ENCODE assay signal across 29 cellular contexts in the genomic region with DNA sequence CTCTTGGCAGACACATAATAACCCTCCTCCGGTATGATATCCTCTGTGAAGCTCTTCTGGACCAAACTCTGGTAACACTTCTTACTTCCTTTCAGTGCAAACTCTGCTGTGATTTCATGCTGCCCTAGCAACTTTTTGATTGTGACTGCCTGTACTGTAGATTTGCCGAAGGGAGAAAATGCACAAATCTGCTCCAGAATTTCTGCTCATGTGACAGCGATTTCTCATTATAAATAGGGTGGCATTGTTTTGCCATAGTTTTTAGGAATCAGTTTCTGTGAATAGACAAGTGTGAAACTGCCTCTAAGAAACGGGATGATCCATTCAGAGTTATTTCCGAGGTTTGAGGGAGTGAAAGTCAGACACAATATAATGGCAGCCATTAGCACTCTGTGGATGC.
"Had no signal": no experiment of that assay in that cellular context is flagged by ENCODE, and none has a peak within 500 bp of the region (broad histone marks: within the 10 kb centered on the region; RNA-seq: fewer than 3 reads in every experiment).

No MANE protein-coding gene starts in this region.

- H3K36me3 ChIP-seq: adrenal gland, gastrocnemius medialis, right lobe of liver, thyroid gland, upper lobe of left lung had no signal

- H3K27ac Mint-ChIP-seq: activated naive CD4-positive, alpha-beta T cell treated with anti-CD3 and anti-CD28 coated beads for 36 hours; activated naive CD8-positive, alpha-beta T cell treated with anti-CD3 and anti-CD28 coated beads for 36 hours; activated T-helper 1 cell treated with anti-CD3 and anti-CD28 coated beads, Interleukin-12 subunit alpha, Interleukin-12 subunit beta, Interleukin-2, Interleukin-4 antibody, amounts not matched to agents 30 ng/mL and 10 ng/mL and 1 ng/mL, durations not matched to agents 14 hours and 24 hours and 36 hours; mesothelial cell of epicardium; naive B cell; T-helper 2 cell treated with Interferon-gamma antibody and Interleukin-4, amounts not matched to agents 5 μg/mL and 100 μg/mL, for 36 hours had no signal

- H3K36me3 Mint-ChIP-seq: activated naive CD8-positive, alpha-beta T cell treated with anti-CD3 and anti-CD28 coated beads for 36 hours; mesothelial cell of epicardium had no signal

- H3K4me1 Mint-ChIP-seq: activated naive CD8-positive, alpha-beta T cell treated with anti-CD3 and anti-CD28 coated beads for 36 hours; mesothelial cell of epicardium; naive B cell had no signal

- H3K4me3 ChIP-seq: adrenal gland, body of pancreas, gastrocnemius medialis, hepatocyte, right lobe of liver, thyroid gland, upper lobe of left lung had no signal

- H3K27ac ChIP-seq: adrenal gland, body of pancreas, gastrocnemius medialis, hepatocyte, right lobe of liver, thyroid gland, upper lobe of left lung, VCaP had no signal

- H3K27me3 ChIP-seq: adrenal gland, body of pancreas, gastrocnemius medialis, hepatocyte, right lobe of liver, thyroid gland, upper lobe of left lung had no signal

- DNase-seq: activated CD4-positive, alpha-beta T cell treated with anti-CD3 and anti-CD28 coated beads for 4 hours; activated CD4-positive, alpha-beta T cell treated with anti-CD3 and anti-CD28 coated beads, Interleukin-2, amount 50 U/mL, for 48 hours; activated CD8-positive, alpha-beta memory T cell treated with anti-CD3 and anti-CD28 coated beads for 24 hours; activated effector memory CD4-positive, alpha-beta T cell treated with anti-CD3 and anti-CD28 coated beads, Interleukin-2, amount 50 U/mL, for 16 hours; activated naive CD4-positive, alpha-beta T cell treated with anti-CD3 and anti-CD28 coated beads for 36 hours; activated naive CD8-positive, alpha-beta T cell treated with anti-CD3 and anti-CD28 coated beads for 36 hours; activated T-cell treated with anti-CD3 and anti-CD28 coated beads, Interleukin-2, amount 50 U/mL, for 1 hour; adrenal gland; aorta; body of pancreas; dermis blood vessel endothelial cell; effector CD8-positive, alpha-beta T cell; gastrocnemius medialis; left cardiac atrium; left ventricle myocardium superior; naive B cell; right lobe of liver; stimulated activated CD4-positive, alpha-beta T cell treated with anti-CD3 and anti-CD28 coated beads, Interleukin-12 subunit alpha, Interleukin-12 subunit beta, amount 100 ng/mL, for 4 hours; stimulated activated CD4-positive, alpha-beta T cell treated with anti-CD3 and anti-CD28 coated beads, Interleukin-4, amount 100 ng/mL, for 1 hour; stimulated activated naive CD8-positive, alpha-beta T cell treated with anti-CD3 and anti-CD28 coated beads, Interleukin-15, Interleukin-2, amounts not matched to agents 100 U/mL and 50 U/mL, for 24 hours; T-helper 1 cell; thyroid gland; upper lobe of left lung had no signal

- H3K4me3 Mint-ChIP-seq: activated naive CD4-positive, alpha-beta T cell treated with anti-CD3 and anti-CD28 coated beads for 36 hours; activated naive CD8-positive, alpha-beta T cell treated with anti-CD3 and anti-CD28 coated beads for 36 hours; activated T-helper 1 cell treated with anti-CD3 and anti-CD28 coated beads, Interleukin-12 subunit alpha, Interleukin-12 subunit beta, Interleukin-2, Interleukin-4 antibody, amounts not matched to agents 30 ng/mL and 10 ng/mL and 1 ng/mL, durations not matched to agents 14 hours and 24 hours and 36 hours; mesothelial cell of epicardium; naive B cell; neural crest cell; T-helper 2 cell treated with Interferon-gamma antibody and Interleukin-4, amounts not matched to agents 5 μg/mL and 100 μg/mL, for 36 hours had no signal

- H3K27me3 Mint-ChIP-seq: activated naive CD8-positive, alpha-beta T cell treated with anti-CD3 and anti-CD28 coated beads for 36 hours; naive B cell had no signal

- H3K9me3 ChIP-seq: adrenal gland, body of pancreas, gastrocnemius medialis, right lobe of liver, thyroid gland, upper lobe of left lung had no signal

- ATAC-seq: body of pancreas; gastrocnemius medialis; left cardiac atrium; left ventricle myocardium superior; right lobe of liver; stimulated activated naive CD8-positive, alpha-beta T cell treated with anti-CD3 and anti-CD28 coated beads, Interleukin-15, Interleukin-2, amounts not matched to agents 100 U/mL and 50 U/mL, for 24 hours had no signal

- H3K4me1 ChIP-seq: adrenal gland, body of pancreas, gastrocnemius medialis, right lobe of liver, thyroid gland had no signal

- H3K9me3 Mint-ChIP-seq: activated naive CD4-positive, alpha-beta T cell treated with anti-CD3 and anti-CD28 coated beads for 36 hours; activated naive CD8-positive, alpha-beta T cell treated with anti-CD3 and anti-CD28 coated beads for 36 hours; mesothelial cell of epicardium; neural crest cell had no signal
